ENCODE assay signal across 1 cellular context in the genomic region with DNA sequence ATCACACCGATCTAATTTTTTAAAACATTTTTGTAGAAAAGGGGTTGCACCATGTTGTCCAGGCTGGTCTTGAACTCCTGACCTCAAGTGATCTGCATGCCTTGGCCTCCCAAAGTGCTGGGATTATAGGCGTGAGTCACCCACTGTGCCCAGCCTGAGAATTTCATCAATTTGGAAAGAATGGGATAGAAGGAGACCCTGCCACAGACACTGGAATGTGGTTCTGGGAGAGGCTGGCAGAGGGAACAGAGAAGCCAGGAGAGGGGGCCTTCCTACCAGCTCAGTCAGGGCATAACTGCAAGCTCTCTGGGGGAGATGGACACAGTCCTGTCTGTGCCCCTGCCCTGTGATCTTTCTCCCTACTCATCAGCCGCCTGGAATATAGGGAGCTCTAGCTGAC.
TF ChIP-seq lines count a peak whose summit lies in the region.

No MANE protein-coding gene starts in this region.

TF ChIP-seq in WTC11, 78 proteins besides CTCF, POLR2A, EP300 and RAD21:
- TF ChIP-seq ZNF281 (CRISPR knock-in tag; IDR thresholded peaks at IDR 0.05) = no peak
- no peak for TF ChIP-seq ZNF416 (CRISPR knock-in tag; IDR thresholded peaks at IDR 0.05)
- no peak for TF ChIP-seq GTF2I (CRISPR knock-in tag; conservative IDR thresholded peaks at IDR 0.05)
- TF ChIP-seq, protein P1, sequence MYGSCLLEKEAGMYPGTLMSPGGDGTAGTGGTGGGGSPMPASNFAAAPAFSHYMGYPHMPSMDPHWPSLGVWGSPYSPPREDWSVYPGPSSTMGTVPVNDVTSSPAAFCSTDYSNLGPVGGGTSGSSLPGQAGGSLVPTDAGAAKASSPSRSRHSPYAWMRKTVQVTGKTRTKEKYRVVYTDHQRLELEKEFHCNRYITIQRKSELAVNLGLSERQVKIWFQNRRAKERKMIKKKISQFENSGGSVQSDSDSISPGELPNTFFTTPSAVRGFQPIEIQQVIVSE (CRISPR knock-in tag; IDR thresholded peaks at IDR 0.05; ENCODE audit: borderline replicate concordance) = no peak
- no peak for TF ChIP-seq ZNF138 (CRISPR knock-in tag; conservative IDR thresholded peaks at IDR 0.05)
- no peak for TF ChIP-seq ETV6 (CRISPR knock-in tag; IDR thresholded peaks at IDR 0.05)
- TF ChIP-seq FOXP1 (CRISPR knock-in tag; IDR thresholded peaks at IDR 0.05; ENCODE audit: borderline replicate concordance) = no peak
- TF ChIP-seq TEAD1 (CRISPR knock-in tag; IDR thresholded peaks at IDR 0.05) = no peak
- no peak for TF ChIP-seq ESRRA (CRISPR knock-in tag; IDR thresholded peaks at IDR 0.05; ENCODE audit: borderline replicate concordance)
- no peak for TF ChIP-seq NR1H2 (CRISPR knock-in tag; IDR thresholded peaks at IDR 0.05)
- no peak for TF ChIP-seq NR3C1 (CRISPR knock-in tag; conservative IDR thresholded peaks at IDR 0.05; ENCODE audit: low read depth)
- TF ChIP-seq FOXK1 (CRISPR knock-in tag; IDR thresholded peaks at IDR 0.05) = no peak
- no peak for TF ChIP-seq TP53 (CRISPR knock-in tag; IDR thresholded peaks at IDR 0.05)
- no peak for TF ChIP-seq TCF7 (CRISPR knock-in tag; IDR thresholded peaks at IDR 0.05; ENCODE audit: low read depth)
- TF ChIP-seq MLX (CRISPR knock-in tag; IDR thresholded peaks at IDR 0.05) = no peak
- no peak for TF ChIP-seq ATF2 (CRISPR knock-in tag; IDR thresholded peaks at IDR 0.05; ENCODE audit: borderline replicate concordance, low read depth)
- no peak for TF ChIP-seq ARID4B (CRISPR knock-in tag; IDR thresholded peaks at IDR 0.05; ENCODE audit: borderline replicate concordance)
- TF ChIP-seq IRF1 (CRISPR knock-in tag; IDR thresholded peaks at IDR 0.05) = no peak
- TF ChIP-seq ZNF219 (CRISPR knock-in tag; IDR thresholded peaks at IDR 0.05; ENCODE audit: borderline replicate concordance) = no peak
